In the genomic region with DNA sequence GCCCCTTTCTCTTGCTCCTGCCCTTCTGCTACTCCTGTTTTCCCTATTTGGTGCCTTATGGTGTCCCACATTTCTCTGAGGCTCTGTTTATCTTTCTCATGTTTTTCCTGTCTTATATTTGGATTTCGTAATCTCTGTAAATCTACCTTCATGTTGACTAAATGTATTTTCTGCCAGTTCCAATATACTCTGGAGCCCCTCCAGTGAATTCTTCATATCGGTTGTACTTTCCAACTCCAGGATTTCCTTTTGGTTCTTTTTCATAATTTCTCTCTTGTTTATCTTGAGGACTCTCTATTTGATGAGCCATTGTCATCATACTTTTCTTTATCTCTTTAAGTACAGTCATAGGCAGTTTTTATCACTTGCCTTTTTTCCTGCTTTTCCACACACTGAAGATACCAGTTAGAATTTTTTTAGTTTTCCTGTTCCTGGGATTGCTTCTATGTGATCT, we compare ENCODE assay signal across 1 cellular context.
TF ChIP-seq lines count a peak whose summit lies in the region.

No MANE protein-coding gene starts in this region.

TF ChIP-seq in HepG2, 621 proteins besides CTCF, POLR2A, EP300 and RAD21 (continued from another document and continues in another):
- TF ChIP-seq ZNF18 (CRISPR knock-in tag; IDR thresholded peaks at IDR 0.05; ENCODE audit: insufficient replicate concordance) (no peak), CEBPG (CRISPR knock-in tag; IDR thresholded peaks at IDR 0.05) (peak; percentile 94), MIXL1 (CRISPR knock-in tag; IDR thresholded peaks at IDR 0.05) (peak; percentile 94), E2F1 (CRISPR knock-in tag; IDR thresholded peaks at IDR 0.05) (no peak; the same call in 1 of the 2 replicates), KMT2A (CRISPR knock-in tag; IDR thresholded peaks at IDR 0.05) (no peak), KLF6 (CRISPR knock-in tag; IDR thresholded peaks at IDR 0.05) (peak; percentile 63), HMGXB3 (CRISPR knock-in tag; IDR thresholded peaks at IDR 0.05; ENCODE audit: borderline replicate concordance) (peak; percentile 75; the same call in 1 of the 2 replicates), ZNF230 (CRISPR knock-in tag; IDR thresholded peaks at IDR 0.05) (no peak), ZFP82 (CRISPR knock-in tag; IDR thresholded peaks at IDR 0.05; ENCODE audit: borderline replicate concordance) (no peak), ZNF263 (CRISPR knock-in tag; IDR thresholded peaks at IDR 0.05) (peak; percentile 11; the same call in 1 of the 2 replicates), ZBTB21 (CRISPR knock-in tag; IDR thresholded peaks at IDR 0.05) (peak; percentile 41; the same call in 1 of the 2 replicates), NFIC (IDR thresholded peaks at IDR 0.05; ENCODE audit: low read length) (peak; percentile 96), ZFP1 (CRISPR knock-in tag; IDR thresholded peaks at IDR 0.05) (peak; percentile 97), ZFP37 (CRISPR knock-in tag; IDR thresholded peaks at IDR 0.05; ENCODE audit: borderline replicate concordance) (no peak), IKZF5 (CRISPR knock-in tag; IDR thresholded peaks at IDR 0.05) (peak; percentile 82; the same call in 1 of the 2 replicates), ZNF260 (CRISPR knock-in tag; IDR thresholded peaks at IDR 0.05; ENCODE audit: borderline replicate concordance, low read depth) (no peak), TFDP1 (CRISPR knock-in tag; IDR thresholded peaks at IDR 0.05; ENCODE audit: borderline replicate concordance) (no peak; the same call in 1 of the 2 replicates), MBNL3 (CRISPR knock-in tag; conservative IDR thresholded peaks at IDR 0.05) (peak; percentile 8; the same call in 1 of the 2 replicates), ZSCAN5A (CRISPR knock-in tag; IDR thresholded peaks at IDR 0.05; ENCODE audit: borderline replicate concordance) (peak; percentile 45; the same call in 1 of the 2 replicates), TEAD3 (CRISPR knock-in tag; optimal IDR thresholded peaks at IDR 0.05; ENCODE audit: borderline replicate concordance) (peak; percentile 79), ZNF235 (CRISPR knock-in tag; IDR thresholded peaks at IDR 0.05; ENCODE audit: borderline replicate concordance) (peak; percentile 92; the same call in 1 of the 2 replicates), FOXP4 (CRISPR knock-in tag; IDR thresholded peaks at IDR 0.05) (peak; percentile 93), KAT8 (CRISPR knock-in tag; IDR thresholded peaks at IDR 0.05) (peak; percentile 91), PHB2 (IDR thresholded peaks at IDR 0.05; ENCODE audit: partially characterized antibody) (no peak), ZNF570 (CRISPR knock-in tag; IDR thresholded peaks at IDR 0.05; ENCODE audit: borderline replicate concordance) (no peak), TGIF2 (CRISPR knock-in tag; IDR thresholded peaks at IDR 0.05) (peak; percentile 52), ZNF724P (CRISPR knock-in tag; IDR thresholded peaks at IDR 0.05; ENCODE audit: borderline replicate concordance) (no peak), SP140L (CRISPR knock-in tag; IDR thresholded peaks at IDR 0.05; ENCODE audit: borderline replicate concordance) (peak; percentile 94; the same call in 1 of the 2 replicates)
- TF ChIP-seq, protein P1, sequence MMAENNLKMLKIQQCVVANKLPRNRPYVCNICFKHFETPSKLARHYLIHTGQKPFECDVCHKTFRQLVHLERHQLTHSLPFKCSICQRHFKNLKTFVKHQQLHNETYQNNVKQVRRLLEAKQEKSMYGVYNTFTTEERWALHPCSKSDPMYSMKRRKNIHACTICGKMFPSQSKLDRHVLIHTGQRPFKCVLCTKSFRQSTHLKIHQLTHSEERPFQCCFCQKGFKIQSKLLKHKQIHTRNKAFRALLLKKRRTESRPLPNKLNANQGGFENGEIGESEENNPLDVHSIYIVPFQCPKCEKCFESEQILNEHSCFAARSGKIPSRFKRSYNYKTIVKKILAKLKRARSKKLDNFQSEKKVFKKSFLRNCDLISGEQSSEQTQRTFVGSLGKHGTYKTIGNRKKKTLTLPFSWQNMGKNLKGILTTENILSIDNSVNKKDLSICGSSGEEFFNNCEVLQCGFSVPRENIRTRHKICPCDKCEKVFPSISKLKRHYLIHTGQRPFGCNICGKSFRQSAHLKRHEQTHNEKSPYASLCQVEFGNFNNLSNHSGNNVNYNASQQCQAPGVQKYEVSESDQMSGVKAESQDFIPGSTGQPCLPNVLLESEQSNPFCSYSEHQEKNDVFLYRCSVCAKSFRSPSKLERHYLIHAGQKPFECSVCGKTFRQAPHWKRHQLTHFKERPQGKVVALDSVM (CRISPR knock-in tag; IDR thresholded peaks at IDR 0.05) = no peak
- TF ChIP-seq, protein P2, sequence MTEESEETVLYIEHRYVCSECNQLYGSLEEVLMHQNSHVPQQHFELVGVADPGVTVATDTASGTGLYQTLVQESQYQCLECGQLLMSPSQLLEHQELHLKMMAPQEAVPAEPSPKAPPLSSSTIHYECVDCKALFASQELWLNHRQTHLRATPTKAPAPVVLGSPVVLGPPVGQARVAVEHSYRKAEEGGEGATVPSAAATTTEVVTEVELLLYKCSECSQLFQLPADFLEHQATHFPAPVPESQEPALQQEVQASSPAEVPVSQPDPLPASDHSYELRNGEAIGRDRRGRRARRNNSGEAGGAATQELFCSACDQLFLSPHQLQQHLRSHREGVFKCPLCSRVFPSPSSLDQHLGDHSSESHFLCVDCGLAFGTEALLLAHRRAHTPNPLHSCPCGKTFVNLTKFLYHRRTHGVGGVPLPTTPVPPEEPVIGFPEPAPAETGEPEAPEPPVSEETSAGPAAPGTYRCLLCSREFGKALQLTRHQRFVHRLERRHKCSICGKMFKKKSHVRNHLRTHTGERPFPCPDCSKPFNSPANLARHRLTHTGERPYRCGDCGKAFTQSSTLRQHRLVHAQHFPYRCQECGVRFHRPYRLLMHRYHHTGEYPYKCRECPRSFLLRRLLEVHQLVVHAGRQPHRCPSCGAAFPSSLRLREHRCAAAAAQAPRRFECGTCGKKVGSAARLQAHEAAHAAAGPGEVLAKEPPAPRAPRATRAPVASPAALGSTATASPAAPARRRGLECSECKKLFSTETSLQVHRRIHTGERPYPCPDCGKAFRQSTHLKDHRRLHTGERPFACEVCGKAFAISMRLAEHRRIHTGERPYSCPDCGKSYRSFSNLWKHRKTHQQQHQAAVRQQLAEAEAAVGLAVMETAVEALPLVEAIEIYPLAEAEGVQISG (CRISPR knock-in tag; IDR thresholded peaks at IDR 0.05) = no peak
- TF ChIP-seq, protein P3, sequence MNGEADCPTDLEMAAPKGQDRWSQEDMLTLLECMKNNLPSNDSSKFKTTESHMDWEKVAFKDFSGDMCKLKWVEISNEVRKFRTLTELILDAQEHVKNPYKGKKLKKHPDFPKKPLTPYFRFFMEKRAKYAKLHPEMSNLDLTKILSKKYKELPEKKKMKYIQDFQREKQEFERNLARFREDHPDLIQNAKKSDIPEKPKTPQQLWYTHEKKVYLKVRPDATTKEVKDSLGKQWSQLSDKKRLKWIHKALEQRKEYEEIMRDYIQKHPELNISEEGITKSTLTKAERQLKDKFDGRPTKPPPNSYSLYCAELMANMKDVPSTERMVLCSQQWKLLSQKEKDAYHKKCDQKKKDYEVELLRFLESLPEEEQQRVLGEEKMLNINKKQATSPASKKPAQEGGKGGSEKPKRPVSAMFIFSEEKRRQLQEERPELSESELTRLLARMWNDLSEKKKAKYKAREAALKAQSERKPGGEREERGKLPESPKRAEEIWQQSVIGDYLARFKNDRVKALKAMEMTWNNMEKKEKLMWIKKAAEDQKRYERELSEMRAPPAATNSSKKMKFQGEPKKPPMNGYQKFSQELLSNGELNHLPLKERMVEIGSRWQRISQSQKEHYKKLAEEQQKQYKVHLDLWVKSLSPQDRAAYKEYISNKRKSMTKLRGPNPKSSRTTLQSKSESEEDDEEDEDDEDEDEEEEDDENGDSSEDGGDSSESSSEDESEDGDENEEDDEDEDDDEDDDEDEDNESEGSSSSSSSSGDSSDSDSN (CRISPR knock-in tag; IDR thresholded peaks at IDR 0.05) = 0 out of 2 replicates have a peak, but pooled peaks have one; percentile 17
